ENCODE assay signal across 9 cellular contexts in the genomic region with DNA sequence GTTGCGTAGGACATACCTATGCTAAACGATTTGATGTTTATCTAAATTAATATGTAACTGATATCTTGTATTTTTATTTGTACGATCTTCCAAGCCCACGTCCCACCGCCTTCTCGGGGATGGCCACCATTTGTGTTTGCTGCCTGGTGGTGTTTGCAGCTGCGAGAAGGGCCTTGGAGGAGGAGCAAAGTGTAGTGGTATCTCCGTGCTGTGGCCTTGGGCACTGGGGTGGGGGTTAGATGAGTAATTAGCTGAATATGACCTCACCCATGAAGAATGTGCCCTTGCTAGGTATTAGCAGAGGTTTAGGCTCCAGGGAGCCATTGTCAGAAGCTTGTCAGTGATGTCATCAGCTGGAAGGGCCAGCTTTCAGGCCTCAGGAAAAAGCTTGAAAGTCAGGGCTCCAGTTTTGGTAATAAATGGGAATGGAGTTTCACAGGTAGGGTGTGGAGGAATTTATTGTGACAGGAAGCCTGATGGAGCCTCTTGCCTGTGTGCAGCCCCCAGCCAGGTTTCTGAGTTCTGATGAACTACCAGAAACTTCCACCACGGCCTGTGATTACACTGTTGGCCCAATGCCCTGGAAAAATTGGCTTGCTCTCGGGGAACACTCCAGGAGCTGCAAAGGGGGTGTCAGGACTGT. TPM values are rescaled to one million over a fixed set of nuclear protein-coding genes. Genes with fewer than 3 reads are reported as not detected.
DNase-seq lines count a peak whose midpoint lies in the region; ATAC-seq and TF ChIP-seq lines count a peak whose summit lies in the region.
"Had no signal": no experiment of that assay in that cellular context is flagged by ENCODE, and none has a peak within 500 bp of the region (broad histone marks: within the 10 kb centered on the region; RNA-seq: fewer than 3 reads in every experiment).

No MANE protein-coding gene starts in this region.

- H2AFZ ChIP-seq in GM23248, result no peak overlapping the region

- H3K9me3 ChIP-seq in GM23248 (ENCODE audit: low read depth) (no peaks in the 10 kb centered on the region), cardiac muscle cell (ENCODE audit: low read depth) (no peaks in the 10 kb centered on the region)

- peaks cover 88% of the 10 kb centered on the region for H3K79me2 ChIP-seq in GM23248 (ENCODE audit: insufficient read depth)

- H3K27me3 ChIP-seq in GM23248 (replicated peaks; ENCODE audit: insufficient read depth) (no peaks in the 10 kb centered on the region), cardiac muscle cell (no peaks in the 10 kb centered on the region)

- peaks cover 98% of the 10 kb centered on the region for H3F3A ChIP-seq in GM23248 (ENCODE audit: insufficient read depth)

- H4K20me1 ChIP-seq in GM23248 (ENCODE audit: insufficient read depth), result no peaks in the 10 kb centered on the region

- H3K4me1 Mint-ChIP-seq in progenitor cell of endocrine pancreas (ENCODE audit: low read depth), result peaks cover 45% of the 10 kb centered on the region

- DNase-seq in GM23248 (peak; percentile 84), cardiac muscle cell (ENCODE audit: low read depth in 1 of 2, low spot score in 1 of 2) (peak; percentile 71 to 84), progenitor cell of endocrine pancreas (ENCODE audit: low spot score, unreplicated experiment) (peak; percentile 52), NCI-H526 treated with DMSO at 0.1 percent for 48 hours (lab: John Stamatoyannopoulos, UW) (no peak), SHP77 (lab: John Stamatoyannopoulos, UW) (no peak)
- DNase-seq: activated CD4-positive, alpha-beta memory T cell treated with anti-CD3 and anti-CD28 coated beads for 36 hours had no signal

- H3K27ac ChIP-seq in GM23248, result peak overlapping the region; percentile 89
- H3K27ac ChIP-seq in cardiac muscle cell, result peak overlapping the region; percentile 87

- H3K27me3 Mint-ChIP-seq in progenitor cell of endocrine pancreas, result no peaks in the 10 kb centered on the region
- H3K27me3 Mint-ChIP-seq: activated CD4-positive, alpha-beta memory T cell treated with anti-CD3 and anti-CD28 coated beads for 36 hours had no signal

- TF ChIP-seq CTCF in cardiac muscle cell (IDR thresholded peaks at IDR 0.05; ENCODE audit: low read depth, low read length) (no peak), progenitor cell of endocrine pancreas (IDR thresholded peaks at IDR 0.05; ENCODE audit: unreplicated experiment) (no peak)

- H3K36me3 ChIP-seq in GM23248 (ENCODE audit: low read depth) (no peaks in the 10 kb centered on the region), cardiac muscle cell (no peaks in the 10 kb centered on the region)

- peak overlapping the region; percentile 64 for H3K4me2 ChIP-seq in GM23248 (ENCODE audit: unreplicated experiment)

- in situ Hi-C loops in GM23248 (cut with MboI), result no loop called here

- H3K4me1 ChIP-seq in GM23248 (ENCODE audit: insufficient read depth) (peaks cover 93% of the 10 kb centered on the region), cardiac muscle cell (ENCODE audit: low read depth) (peaks cover 25% of the 10 kb centered on the region)

- WGBS in GM23248 (ENCODE audit: low coverage in 1 of 2, low lambda C conversion rate in 2 of 2, missing lambda C conversion rate in 2 of 2), 2 experiments, result 46% methylated on average over 10 of the region's 10 CpGs

- no peaks in the 10 kb centered on the region for H3K9me2 ChIP-seq in GM23248 (ENCODE audit: insufficient read depth)

- peak overlapping the region; percentile 99 for H3K27ac Mint-ChIP-seq in progenitor cell of endocrine pancreas
- H3K27ac Mint-ChIP-seq: activated CD4-positive, alpha-beta memory T cell treated with anti-CD3 and anti-CD28 coated beads for 36 hours had no signal

- peak overlapping the region; percentile 40 for H3K4me3 Mint-ChIP-seq in progenitor cell of endocrine pancreas (ENCODE audit: low read depth)
- H3K4me3 Mint-ChIP-seq: activated CD4-positive, alpha-beta memory T cell treated with anti-CD3 and anti-CD28 coated beads for 36 hours had no signal

- H3K36me3 Mint-ChIP-seq in progenitor cell of endocrine pancreas (ENCODE audit: insufficient read depth), result peaks cover 3% of the 10 kb centered on the region
- H3K36me3 Mint-ChIP-seq: activated CD4-positive, alpha-beta memory T cell treated with anti-CD3 and anti-CD28 coated beads for 36 hours had no signal

- H3K4me3 ChIP-seq in GM23248 (peak overlapping the region; percentile 1; the same call in 1 of the 2 replicates), cardiac muscle cell (no peak overlapping the region)

- H3K9ac ChIP-seq in GM23248, result peak overlapping the region; percentile 63

- peak; percentile 46 for ATAC-seq in SK-N-SH treated with all-trans-retinoic acid at 6 μM for 48 hours
- no peak for ATAC-seq in GM19397 (IDR thresholded peaks at IDR 0.05; ENCODE audit: unreplicated experiment)
- no peak for ATAC-seq in HG03280 (IDR thresholded peaks at IDR 0.05; ENCODE audit: unreplicated experiment)

- H3K9me3 Mint-ChIP-seq in progenitor cell of endocrine pancreas (ENCODE audit: low read depth), result peaks cover 1% of the 10 kb centered on the region
- H3K9me3 Mint-ChIP-seq: activated CD4-positive, alpha-beta memory T cell treated with anti-CD3 and anti-CD28 coated beads for 36 hours had no signal

TF ChIP-seq in SK-N-SH treated with all-trans-retinoic acid at 6 μM for 48 hours, 23 proteins besides CTCF, POLR2A, EP300 and RAD21 (continues in another document):
- TF ChIP-seq ARNTL (CRISPR knock-in tag; IDR thresholded peaks at IDR 0.05; ENCODE audit: borderline replicate concordance, low read depth), result no peak
- TF ChIP-seq ZNF70 (CRISPR knock-in tag; IDR thresholded peaks at IDR 0.05), result no peak
- TF ChIP-seq BACH2 (CRISPR knock-in tag; IDR thresholded peaks at IDR 0.05; ENCODE audit: borderline replicate concordance), result no peak
- TF ChIP-seq ZC3H10 (CRISPR knock-in tag; IDR thresholded peaks at IDR 0.05), result no peak
- TF ChIP-seq ZFP30 (CRISPR knock-in tag; IDR thresholded peaks at IDR 0.05), result no peak
- 0 out of 2 replicates have a peak, but pooled peaks have one; percentile 17 for TF ChIP-seq ISL1 (CRISPR knock-in tag; IDR thresholded peaks at IDR 0.05)
- TF ChIP-seq SNAI2 (CRISPR knock-in tag; IDR thresholded peaks at IDR 0.05), result peak; percentile 9; the same call in 1 of the 2 replicates
- TF ChIP-seq TCF4 (CRISPR knock-in tag; IDR thresholded peaks at IDR 0.05; ENCODE audit: borderline replicate concordance), result no peak
- TF ChIP-seq PPARA (CRISPR knock-in tag; IDR thresholded peaks at IDR 0.05; ENCODE audit: borderline replicate concordance), result no peak
- TF ChIP-seq OSR1 (CRISPR knock-in tag; IDR thresholded peaks at IDR 0.05), result no peak
- TF ChIP-seq POU6F1 (CRISPR knock-in tag; IDR thresholded peaks at IDR 0.05; ENCODE audit: borderline replicate concordance, low read depth), result no peak
- TF ChIP-seq, protein P1, sequence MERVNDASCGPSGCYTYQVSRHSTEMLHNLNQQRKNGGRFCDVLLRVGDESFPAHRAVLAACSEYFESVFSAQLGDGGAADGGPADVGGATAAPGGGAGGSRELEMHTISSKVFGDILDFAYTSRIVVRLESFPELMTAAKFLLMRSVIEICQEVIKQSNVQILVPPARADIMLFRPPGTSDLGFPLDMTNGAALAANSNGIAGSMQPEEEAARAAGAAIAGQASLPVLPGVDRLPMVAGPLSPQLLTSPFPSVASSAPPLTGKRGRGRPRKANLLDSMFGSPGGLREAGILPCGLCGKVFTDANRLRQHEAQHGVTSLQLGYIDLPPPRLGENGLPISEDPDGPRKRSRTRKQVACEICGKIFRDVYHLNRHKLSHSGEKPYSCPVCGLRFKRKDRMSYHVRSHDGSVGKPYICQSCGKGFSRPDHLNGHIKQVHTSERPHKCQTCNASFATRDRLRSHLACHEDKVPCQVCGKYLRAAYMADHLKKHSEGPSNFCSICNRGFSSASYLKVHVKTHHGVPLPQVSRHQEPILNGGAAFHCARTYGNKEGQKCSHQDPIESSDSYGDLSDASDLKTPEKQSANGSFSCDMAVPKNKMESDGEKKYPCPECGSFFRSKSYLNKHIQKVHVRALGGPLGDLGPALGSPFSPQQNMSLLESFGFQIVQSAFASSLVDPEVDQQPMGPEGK (CRISPR knock-in tag; IDR thresholded peaks at IDR 0.05; ENCODE audit: borderline replicate concordance), result no peak
- TF ChIP-seq ZNF8 (CRISPR knock-in tag; IDR thresholded peaks at IDR 0.05), result no peak
- TF ChIP-seq, protein P2, sequence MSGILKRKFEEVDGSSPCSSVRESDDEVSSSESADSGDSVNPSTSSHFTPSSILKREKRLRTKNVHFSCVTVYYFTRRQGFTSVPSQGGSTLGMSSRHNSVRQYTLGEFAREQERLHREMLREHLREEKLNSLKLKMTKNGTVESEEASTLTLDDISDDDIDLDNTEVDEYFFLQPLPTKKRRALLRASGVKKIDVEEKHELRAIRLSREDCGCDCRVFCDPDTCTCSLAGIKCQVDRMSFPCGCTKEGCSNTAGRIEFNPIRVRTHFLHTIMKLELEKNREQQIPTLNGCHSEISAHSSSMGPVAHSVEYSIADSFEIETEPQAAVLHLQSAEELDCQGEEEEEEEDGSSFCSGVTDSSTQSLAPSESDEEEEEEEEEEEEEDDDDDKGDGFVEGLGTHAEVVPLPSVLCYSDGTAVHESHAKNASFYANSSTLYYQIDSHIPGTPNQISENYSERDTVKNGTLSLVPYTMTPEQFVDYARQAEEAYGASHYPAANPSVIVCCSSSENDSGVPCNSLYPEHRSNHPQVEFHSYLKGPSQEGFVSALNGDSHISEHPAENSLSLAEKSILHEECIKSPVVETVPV (CRISPR knock-in tag; IDR thresholded peaks at IDR 0.05), result no peak
- TF ChIP-seq CSDC2 (CRISPR knock-in tag; IDR thresholded peaks at IDR 0.05), result no peak
- no peak for TF ChIP-seq RARB (CRISPR knock-in tag; IDR thresholded peaks at IDR 0.05)
- no peak for TF ChIP-seq ZNF565 (CRISPR knock-in tag; conservative IDR thresholded peaks at IDR 0.05; ENCODE audit: low read depth)
- no peak for TF ChIP-seq TOX (CRISPR knock-in tag; IDR thresholded peaks at IDR 0.05; ENCODE audit: borderline replicate concordance)

RNA-seq across cellular contexts. Expression of gene FLNB, which starts 41.0 kb away (rescaled TPM):
- total RNA-seq in GM23248 (2014; rRNA removed; shearing (Covaris generic)), result 186 and 199 TPM in 2 replicates
- polyA plus RNA-seq in GM23248 (2016; fragmentation: Nextera tagmentation; extraction: Ambion mirVana) (60.6 and 61.7 TPM in 2 replicates), cardiac muscle cell (12.1 and 13.8 TPM in 2 replicates)
- total RNA-seq in cardiac muscle cell (25.2 and 28.7 TPM in 2 replicates), progenitor cell of endocrine pancreas (103 and 112 TPM in 2 replicates)

Comparison
In these comparisons a context has a peak if more than half of its experiments do, and no peak if none do; other contexts are left out.
1. DNase-seq: peak in GM23248 (single experiment), cardiac muscle cell (2 of 2) and progenitor cell of endocrine pancreas (single experiment); none in NCI-H526 treated with DMSO at 0.1 percent for 48 hours (single experiment) and SHP77 (0 of 2).